ENCODE assay signal across 34 cellular contexts in genomic region chr10:71330789-71331404, GRCh38.
"Had no signal": no experiment of that assay in that cellular context is flagged by ENCODE, and none has a peak within 500 bp of the region (broad histone marks: within the 10 kb centered on the region; RNA-seq: fewer than 3 reads in every experiment).

No MANE protein-coding gene starts in this region.

- FAIRE-seq: colon, endometrium had no signal

- H3K4me1 ChIP-seq: body of pancreas had no signal

- H3K9me3 Mint-ChIP-seq: activated CD4-positive, alpha-beta memory T cell treated with anti-CD3 and anti-CD28 coated beads for 36 hours; activated CD4-positive, alpha-beta T cell treated with anti-CD3 and anti-CD28 coated beads, Interleukin-2, amount 10 ng/mL, durations not matched to agents 24 days and 14 days; activated naive CD4-positive, alpha-beta T cell treated with anti-CD3 and anti-CD28 coated beads for 36 hours; activated naive CD4-positive, alpha-beta T cell treated with anti-CD3 and anti-CD28 coated beads, Interleukin-2, amount 50 U/mL, for 24 hours; activated naive CD8-positive, alpha-beta T cell treated with anti-CD3 and anti-CD28 coated beads for 36 hours; activated naive CD8-positive, alpha-beta T cell treated with anti-CD3 and anti-CD28 coated beads, Interleukin-2, amount 50 U/mL, for 24 hours; activated T-helper 1 cell treated with anti-CD3 and anti-CD28 coated beads, Interleukin-12 subunit alpha, Interleukin-12 subunit beta, Interleukin-2, Interleukin-4 antibody, amounts not matched to agents 30 ng/mL and 10 ng/mL and 1 ng/mL, durations not matched to agents 14 hours and 24 hours and 36 hours; activated T-helper 2 cell treated with anti-CD3 and anti-CD28 coated beads, Interferon-gamma antibody, Interleukin-2, Interleukin-4, amounts not matched to agents 10 μg/mL and 5 μg/mL and 100 μg/mL, durations not matched to agents 14 hours and 24 hours and 36 hours; T-helper 2 cell treated with Interferon-gamma antibody and Interleukin-4, amounts not matched to agents 5 μg/mL and 100 μg/mL, for 36 hours had no signal

- H3K27ac Mint-ChIP-seq: activated CD4-positive, alpha-beta memory T cell treated with anti-CD3 and anti-CD28 coated beads for 36 hours; activated CD4-positive, alpha-beta T cell treated with anti-CD3 and anti-CD28 coated beads for 36 hours; activated CD4-positive, alpha-beta T cell treated with anti-CD3 and anti-CD28 coated beads, Interleukin-2, amount 10 ng/mL, durations not matched to agents 24 days and 14 days; activated CD8-positive, alpha-beta memory T cell treated with anti-CD3 and anti-CD28 coated beads, Interleukin-2, amount 10 ng/mL, durations not matched to agents 7 days and 5 days; activated naive CD4-positive, alpha-beta T cell treated with anti-CD3 and anti-CD28 coated beads for 36 hours; activated naive CD4-positive, alpha-beta T cell treated with anti-CD3 and anti-CD28 coated beads, Interleukin-2, amount 50 U/mL, for 24 hours; activated naive CD8-positive, alpha-beta T cell treated with anti-CD3 and anti-CD28 coated beads for 36 hours; activated naive CD8-positive, alpha-beta T cell treated with anti-CD3 and anti-CD28 coated beads, Interleukin-2, amount 50 U/mL, for 24 hours; activated T-helper 1 cell treated with anti-CD3 and anti-CD28 coated beads, Interleukin-12 subunit alpha, Interleukin-12 subunit beta, Interleukin-2, Interleukin-4 antibody, amounts not matched to agents 30 ng/mL and 10 ng/mL and 1 ng/mL, durations not matched to agents 14 hours and 24 hours and 36 hours; activated T-helper 2 cell treated with anti-CD3 and anti-CD28 coated beads, Interferon-gamma antibody, Interleukin-2, Interleukin-4, amounts not matched to agents 10 μg/mL and 5 μg/mL and 100 μg/mL, durations not matched to agents 14 hours and 24 hours and 36 hours; T-helper 17 cell; T-helper 2 cell treated with Interferon-gamma antibody and Interleukin-4, amounts not matched to agents 5 μg/mL and 100 μg/mL, for 36 hours had no signal

- H3K4me3 Mint-ChIP-seq: activated CD4-positive, alpha-beta memory T cell treated with anti-CD3 and anti-CD28 coated beads for 36 hours; activated CD4-positive, alpha-beta T cell treated with anti-CD3 and anti-CD28 coated beads for 36 hours; activated CD4-positive, alpha-beta T cell treated with anti-CD3 and anti-CD28 coated beads, Interleukin-2, amount 10 ng/mL, durations not matched to agents 24 days and 14 days; activated CD8-positive, alpha-beta memory T cell treated with anti-CD3 and anti-CD28 coated beads, Interleukin-2, amount 10 ng/mL, durations not matched to agents 7 days and 5 days; activated CD8-positive, alpha-beta T cell treated with anti-CD3 and anti-CD28 coated beads, Interleukin-2, amount 10 ng/mL, durations not matched to agents 7 days and 5 days; activated naive CD4-positive, alpha-beta T cell treated with anti-CD3 and anti-CD28 coated beads for 36 hours; activated naive CD4-positive, alpha-beta T cell treated with anti-CD3 and anti-CD28 coated beads, Interleukin-2, amount 50 U/mL, for 24 hours; activated naive CD8-positive, alpha-beta T cell treated with anti-CD3 and anti-CD28 coated beads for 36 hours; activated naive CD8-positive, alpha-beta T cell treated with anti-CD3 and anti-CD28 coated beads, Interleukin-2, amount 50 U/mL, for 24 hours; activated T-helper 1 cell treated with anti-CD3 and anti-CD28 coated beads, Interleukin-12 subunit alpha, Interleukin-12 subunit beta, Interleukin-2, Interleukin-4 antibody, amounts not matched to agents 30 ng/mL and 10 ng/mL and 1 ng/mL, durations not matched to agents 14 hours and 24 hours and 36 hours; T-helper 17 cell; T-helper 2 cell treated with Interferon-gamma antibody and Interleukin-4, amounts not matched to agents 5 μg/mL and 100 μg/mL, for 36 hours had no signal

- H3K4me1 Mint-ChIP-seq: activated CD4-positive, alpha-beta T cell treated with anti-CD3 and anti-CD28 coated beads for 36 hours; activated CD4-positive, alpha-beta T cell treated with anti-CD3 and anti-CD28 coated beads, Interleukin-2, amount 10 ng/mL, durations not matched to agents 24 days and 14 days; activated CD8-positive, alpha-beta memory T cell treated with anti-CD3 and anti-CD28 coated beads, Interleukin-2, amount 10 ng/mL, durations not matched to agents 7 days and 5 days; activated naive CD8-positive, alpha-beta T cell treated with anti-CD3 and anti-CD28 coated beads for 36 hours; activated naive CD8-positive, alpha-beta T cell treated with anti-CD3 and anti-CD28 coated beads, Interleukin-2, amount 50 U/mL, for 24 hours had no signal

- H3K36me3 Mint-ChIP-seq: activated CD8-positive, alpha-beta memory T cell treated with anti-CD3 and anti-CD28 coated beads, Interleukin-2, amount 10 ng/mL, durations not matched to agents 7 days and 5 days had no signal

- H3K4me3 ChIP-seq: adrenal gland, body of pancreas, esophagus muscularis mucosa, gastrocnemius medialis had no signal

- ATAC-seq: activated CD4-positive, alpha-beta T cell treated with anti-CD3 and anti-CD28 coated beads for 36 hours; activated CD8-positive, alpha-beta memory T cell treated with anti-CD3 and anti-CD28 coated beads, Interleukin-2, amount 10 ng/mL, durations not matched to agents 7 days and 5 days; activated CD8-positive, alpha-beta T cell treated with anti-CD3 and anti-CD28 coated beads, Interleukin-2, amount 10 ng/mL, durations not matched to agents 7 days and 5 days; activated naive CD8-positive, alpha-beta T cell treated with anti-CD3 and anti-CD28 coated beads, Interleukin-2, amount 50 U/mL, for 24 hours; body of pancreas; foreskin keratinocyte; gastrocnemius medialis; T-helper 17 cell had no signal

- H3K9me3 ChIP-seq: adrenal gland, body of pancreas, esophagus muscularis mucosa, gastrocnemius medialis had no signal

- DNase-seq: activated CD4-positive, alpha-beta memory T cell treated with anti-CD3 and anti-CD28 coated beads for 36 hours; activated CD4-positive, alpha-beta T cell treated with anti-CD3 and anti-CD28 coated beads for 36 hours; activated CD4-positive, alpha-beta T cell treated with anti-CD3 and anti-CD28 coated beads, Interleukin-2, amount 10 ng/mL, durations not matched to agents 24 days and 14 days; activated CD4-positive, CD25-positive, alpha-beta regulatory T cell; activated CD4-positive, CD25-positive, alpha-beta regulatory T cell treated with anti-CD3 and anti-CD28 coated beads, Interleukin-2, amount 50 U/mL, for 72 hours; activated CD8-positive, alpha-beta memory T cell treated with anti-CD3 and anti-CD28 coated beads, Interleukin-2, amount 10 ng/mL, durations not matched to agents 7 days and 5 days; activated CD8-positive, alpha-beta memory T cell treated with anti-CD3 and anti-CD28 coated beads, Interleukin-2, amount 50 U/mL, for 4 hours; activated CD8-positive, alpha-beta T cell treated with anti-CD3 and anti-CD28 coated beads, Interleukin-2, amount 10 ng/mL, durations not matched to agents 7 days and 5 days; activated effector memory CD4-positive, alpha-beta T cell treated with anti-CD3 and anti-CD28 coated beads, Interleukin-2, amount 50 U/mL, for 16 hours; activated naive CD4-positive, alpha-beta T cell treated with anti-CD3 and anti-CD28 coated beads for 36 hours; activated naive CD8-positive, alpha-beta T cell treated with anti-CD3 and anti-CD28 coated beads for 36 hours; activated naive CD8-positive, alpha-beta T cell treated with anti-CD3 and anti-CD28 coated beads, Interleukin-2, amount 50 U/mL, for 24 hours; activated T-cell treated with anti-CD3 and anti-CD28 coated beads, Interleukin-2, amount 50 U/mL, for 1 hour; activated T-cell treated with anti-CD3 and anti-CD28 coated beads, Interleukin-2, amount 50 U/mL, for 48 hours; adrenal gland; amygdala; aorta; cortex of kidney; effector CD8-positive, alpha-beta T cell; foreskin keratinocyte; gastrocnemius medialis; glutamatergic neuron; T-helper 1 cell; T-helper 17 cell; T1000; WERI-Rb-1 had no signal

- H3K27me3 ChIP-seq: adrenal gland, body of pancreas, esophagus muscularis mucosa, gastrocnemius medialis had no signal

- H3K27ac ChIP-seq: adrenal gland, body of pancreas, esophagus muscularis mucosa, foreskin keratinocyte, gastrocnemius medialis had no signal

- H3K36me3 ChIP-seq: adrenal gland, gastrocnemius medialis had no signal
